1 cellular context compared by ENCODE assay signal in genomic region chr6:113672691-113673149, GRCh38.
A peak's percentile ranks its signal among the peaks of the same experiment; 100 is the strongest.
TF ChIP-seq lines count a peak whose summit lies in the region.

No MANE protein-coding gene starts in this region.

TF ChIP-seq in HepG2, 621 proteins besides CTCF, POLR2A, EP300 and RAD21 (continued from another document):
- TF ChIP-seq ARID5B (CRISPR knock-in tag; IDR thresholded peaks at IDR 0.05) (0 out of 2 replicates have a peak, but pooled peaks have one; percentile 18), ZNF496 (CRISPR knock-in tag; IDR thresholded peaks at IDR 0.05; ENCODE audit: insufficient replicate concordance) (no peak), GATAD2A (CRISPR knock-in tag; IDR thresholded peaks at IDR 0.05) (0 out of 2 replicates have a peak, but pooled peaks have one; percentile 13)
- TF ChIP-seq, protein P1, sequence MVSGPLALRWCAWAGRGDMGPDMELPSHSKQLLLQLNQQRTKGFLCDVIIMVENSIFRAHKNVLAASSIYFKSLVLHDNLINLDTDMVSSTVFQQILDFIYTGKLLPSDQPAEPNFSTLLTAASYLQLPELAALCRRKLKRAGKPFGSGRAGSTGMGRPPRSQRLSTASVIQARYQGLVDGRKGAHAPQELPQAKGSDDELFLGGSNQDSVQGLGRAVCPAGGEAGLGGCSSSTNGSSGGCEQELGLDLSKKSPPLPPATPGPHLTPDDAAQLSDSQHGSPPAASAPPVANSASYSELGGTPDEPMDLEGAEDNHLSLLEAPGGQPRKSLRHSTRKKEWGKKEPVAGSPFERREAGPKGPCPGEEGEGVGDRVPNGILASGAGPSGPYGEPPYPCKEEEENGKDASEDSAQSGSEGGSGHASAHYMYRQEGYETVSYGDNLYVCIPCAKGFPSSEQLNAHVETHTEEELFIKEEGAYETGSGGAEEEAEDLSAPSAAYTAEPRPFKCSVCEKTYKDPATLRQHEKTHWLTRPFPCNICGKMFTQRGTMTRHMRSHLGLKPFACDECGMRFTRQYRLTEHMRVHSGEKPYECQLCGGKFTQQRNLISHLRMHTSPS (CRISPR knock-in tag; IDR thresholded peaks at IDR 0.05; ENCODE audit: low read depth), result peak; percentile 25; the same call in 1 of the 2 replicates
